In the genomic region with DNA sequence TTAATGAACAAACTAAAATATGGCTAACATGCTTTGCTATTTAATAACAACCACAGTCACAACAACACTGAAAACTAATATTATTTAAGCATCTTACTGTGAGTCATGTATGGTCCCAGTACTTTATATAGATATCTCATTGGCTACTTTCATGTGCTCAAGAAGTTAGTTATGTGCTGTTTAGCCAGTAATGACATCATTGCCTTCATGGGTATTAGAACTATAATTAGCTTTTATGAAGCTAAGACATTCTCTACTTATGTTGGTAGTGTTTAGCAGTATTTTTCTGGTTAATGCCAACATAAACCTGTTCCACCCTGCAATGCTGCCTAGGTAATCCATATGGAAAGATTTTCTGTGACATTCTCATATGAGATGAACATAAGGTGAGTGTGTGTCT, we compare ENCODE assay signal across 22 cellular contexts. TPM values are rescaled to one million over a fixed set of nuclear protein-coding genes. Genes with fewer than 3 reads are reported as not detected.
DNase-seq lines count a peak whose midpoint lies in the region; ATAC-seq, FAIRE-seq and TF ChIP-seq lines count a peak whose summit lies in the region.
"Had no signal": no experiment of that assay in that cellular context is flagged by ENCODE, and none has a peak within 500 bp of the region (broad histone marks: within the 10 kb centered on the region; RNA-seq: fewer than 3 reads in every experiment).

No MANE protein-coding gene starts in this region.

- H3K4me1 ChIP-seq in HepG2 (ENCODE audit: insufficient read depth, low read length) = peaks cover 78% of the 10 kb centered on the region
- H3K4me1 ChIP-seq in right lobe of liver = peaks cover 0 to 17% (median 6%) of the 10 kb centered on the region in 4 donors
- H3K4me1 ChIP-seq in smooth muscle cell (ENCODE audit: low read depth) = no peaks in the 10 kb centered on the region
- H3K4me1 ChIP-seq in OCI-LY7 (ENCODE audit: insufficient read depth, low read length, poor library complexity, severe bottlenecking) = no peaks in the 10 kb centered on the region

- H3K4me3 ChIP-seq in HepG2 (replicated peaks in 1 of 3; ENCODE audit: insufficient read depth in 1 of 3, low read depth in 2 of 3, low read length in 3 of 3) (no peak overlapping the region), right lobe of liver (no peak overlapping the region), smooth muscle cell (no peak overlapping the region), OCI-LY7 (ENCODE audit: low read depth, low read length, poor library complexity, severe bottlenecking) (no peak overlapping the region)
- H3K4me3 ChIP-seq: GM12878, MG63 had no signal

- no peaks in the 10 kb centered on the region for H3K9me3 ChIP-seq in HepG2 (ENCODE audit: low read length)
- no peaks in the 10 kb centered on the region for H3K9me3 ChIP-seq in right lobe of liver
- no peaks in the 10 kb centered on the region for H3K9me3 ChIP-seq in smooth muscle cell (replicated peaks; ENCODE audit: low read depth)
- H3K9me3 ChIP-seq in OCI-LY7 (ENCODE audit: low read length) = no peaks in the 10 kb centered on the region
- H3K9me3 ChIP-seq: Caco-2, MG63 had no signal

- ATAC-seq in HepG2 (no peak), right lobe of liver (no peak), GM19463 (IDR thresholded peaks at IDR 0.05; ENCODE audit: unreplicated experiment) (no peak)
- ATAC-seq: GM12878 had no signal

- in situ Hi-C loops in HepG2 (cut with HindIII; ENCODE audit: extremely low pct_ligation_motif_present, low pct_unique_long_range_greater_than_20kb) = no loop called here

- TF ChIP-seq POLR2A in HepG2 (IDR thresholded peaks at IDR 0.05; ENCODE audit: insufficient read depth in 1 of 2, low read depth in 2 of 2, low read length in 2 of 2) (no peak), right lobe of liver (IDR thresholded peaks at IDR 0.05) (no peak)

- FAIRE-seq in HepG2 (lab: Jason Lieb, UNC) = no peak
- FAIRE-seq: GM12878, GM19239 had no signal

- DNase-seq in HepG2 (ENCODE audit: low spot score) = no peak
- no peak for DNase-seq in right lobe of liver
- DNase-seq in amniotic epithelial cell (ENCODE audit: low read depth) = peak; percentile 45
- DNase-seq in kidney glomerular epithelial cell (lab: John Stamatoyannopoulos, UW) = peak; percentile 6
- DNase-seq in smooth muscle cell (lab: John Stamatoyannopoulos, UW; ENCODE audit: unreplicated experiment) = no peak
- no peak for DNase-seq in RKO (ENCODE audit: low spot score)
- no peak for DNase-seq in OCI-LY7 (ENCODE audit: low spot score)
- DNase-seq: Caco-2; CD4-positive, alpha-beta T cell; Karpas-422; MG63; NCI-H1048; NCI-H1436; NCI-H1930; NCI-H345; NCI-H526; Right ventricle myocardium superior had no signal

- H3K9ac ChIP-seq in HepG2 (ENCODE audit: insufficient read depth, low read depth, low read length) = no peak overlapping the region
- no peak overlapping the region for H3K9ac ChIP-seq in smooth muscle cell (ENCODE audit: low read depth)

- H3K9me2 ChIP-seq in OCI-LY7 (ENCODE audit: insufficient read depth, low read length) = no peaks in the 10 kb centered on the region

- H3F3A ChIP-seq in smooth muscle cell (ENCODE audit: low read depth) = peaks cover 9% of the 10 kb centered on the region

- H3K27ac ChIP-seq in HepG2 (ENCODE audit: extremely low read length, insufficient read depth, low read length) = no peak overlapping the region
- H3K27ac ChIP-seq in right lobe of liver = no peak overlapping the region
- peak overlapping the region; percentile 53 for H3K27ac ChIP-seq in smooth muscle cell (ENCODE audit: low read depth)
- H3K27ac ChIP-seq in OCI-LY7 (ENCODE audit: low read depth, low read length, poor library complexity, severe bottlenecking) = no peak overlapping the region
- H3K27ac ChIP-seq: HL-60 had no signal

- POLR2A ChIA-PET in HepG2 (lab: Yijun Ruan, JAX) (no interaction called here), OCI-LY7 (lab: Charles Lee) (interaction anchor here (1.7 kb wide), 1 partner anchor 10 kb away, joined by 8 read pairs; no protein-coding TSS in a partner anchor)

- H2AFZ ChIP-seq in HepG2 (ENCODE audit: low read length) (no peak overlapping the region), smooth muscle cell (ENCODE audit: low read depth) (peak overlapping the region; percentile 16), OCI-LY7 (ENCODE audit: low read length) (no peak overlapping the region)

- H3K79me2 ChIP-seq in HepG2 (ENCODE audit: insufficient read depth, low read length) (peaks cover 89% of the 10 kb centered on the region), smooth muscle cell (ENCODE audit: low read depth) (no peaks in the 10 kb centered on the region), OCI-LY7 (ENCODE audit: insufficient read depth, low read depth, low read length) (no peaks in the 10 kb centered on the region)

- H3K4me2 ChIP-seq in HepG2 (ENCODE audit: low read depth, low read length) (no peak overlapping the region), smooth muscle cell (peak overlapping the region; percentile 48), OCI-LY7 (ENCODE audit: low read length) (no peak overlapping the region)

- TF ChIP-seq EP300 in HepG2 (IDR thresholded peaks at IDR 0.05; ENCODE audit: low read depth in 2 of 2, low read length in 2 of 2) (no peak), HepG2 (CRISPR knock-in tag; IDR thresholded peaks at IDR 0.05; ENCODE audit: borderline replicate concordance) (no peak)

- intact Hi-C loops in HepG2 (cut with micrococcal nuclease; ENCODE audit: unreplicated experiment) = no loop called here
- intact Hi-C loops in right lobe of liver (cut with DNase I) = no loop called here
- intact Hi-C loops in OCI-LY7 (cut with micrococcal nuclease; ENCODE audit: unreplicated experiment) = no loop called here

- H3K27me3 ChIP-seq in HepG2 (ENCODE audit: control insufficient read depth in 1 of 2, insufficient read depth in 2 of 2, low read length in 2 of 2) (no peaks in the 10 kb centered on the region), right lobe of liver (no peaks in the 10 kb centered on the region), smooth muscle cell (ENCODE audit: low read depth) (no peaks in the 10 kb centered on the region)
- H3K27me3 ChIP-seq: MG63 had no signal

- no TSS peak for BruUV-seq in HepG2 (replicated peaks; lab: Mats Ljungman, UMichigan)
- no TSS peak for BruUV-seq in OCI-LY7 (replicated peaks; lab: Mats Ljungman, UMichigan)

- CTCF ChIA-PET in HepG2 (lab: Yijun Ruan, JAX; ENCODE audit: low intra/inter-chr PET ratio, low total read pairs) (no interaction called here), OCI-LY7 (lab: Charles Lee; ENCODE audit: unreplicated experiment) (no interaction called here)

- TF ChIP-seq RAD21 in HepG2 (CRISPR knock-in tag; IDR thresholded peaks at IDR 0.05) = no peak

- H4K20me1 ChIP-seq in HepG2 (ENCODE audit: insufficient read depth, low read length) (peaks cover 3% of the 10 kb centered on the region; the same call in 1 of the 2 replicates), smooth muscle cell (ENCODE audit: low read depth) (no peaks in the 10 kb centered on the region), OCI-LY7 (ENCODE audit: insufficient read depth, low read length) (no peaks in the 10 kb centered on the region)

- TF ChIP-seq CTCF in HepG2 (CRISPR knock-in tag; IDR thresholded peaks at IDR 0.05) (no peak), right lobe of liver (IDR thresholded peaks at IDR 0.05) (no peak), smooth muscle cell (IDR thresholded peaks at IDR 0.05; ENCODE audit: borderline replicate concordance, insufficient read depth, poor library complexity, severe bottlenecking) (no peak), OCI-LY7 (conservative IDR thresholded peaks at IDR 0.05; ENCODE audit: low read length) (no peak)

- peaks cover 8 to 25% of the 10 kb centered on the region in 2 experiments; a peak in 4 of 5 replicates for H3K36me3 ChIP-seq in HepG2 (replicated peaks in 1 of 2; ENCODE audit: control insufficient read depth in 1 of 2, insufficient read depth in 2 of 2, low read length in 2 of 2)
- no peaks in the 10 kb centered on the region for H3K36me3 ChIP-seq in right lobe of liver
- no peaks in the 10 kb centered on the region for H3K36me3 ChIP-seq in smooth muscle cell (ENCODE audit: low read depth)
- no peaks in the 10 kb centered on the region for H3K36me3 ChIP-seq in OCI-LY7 (ENCODE audit: insufficient read depth, low read length)
- H3K36me3 ChIP-seq: MG63 had no signal

TF ChIP-seq in HepG2, 621 proteins besides CTCF, POLR2A, EP300 and RAD21 (continues in another document):
- peak; percentile 80 for TF ChIP-seq ATF7 (IDR thresholded peaks at IDR 0.05)
- TF ChIP-seq ATF7 (CRISPR knock-in tag; IDR thresholded peaks at IDR 0.05) = no peak
- TF ChIP-seq ZNF773 (CRISPR knock-in tag; IDR thresholded peaks at IDR 0.05; ENCODE audit: borderline replicate concordance) = no peak
- no peak for TF ChIP-seq ZNF766 (CRISPR knock-in tag; IDR thresholded peaks at IDR 0.05; ENCODE audit: borderline replicate concordance)
- TF ChIP-seq KAT8 (CRISPR knock-in tag; IDR thresholded peaks at IDR 0.05) = no peak
- TF ChIP-seq GPN1 (CRISPR knock-in tag; IDR thresholded peaks at IDR 0.05; ENCODE audit: borderline replicate concordance) = no peak

RNA-seq across cellular contexts. Expression of a gene that starts 56.1 kb away (rescaled TPM):
- 83.6 and 129 TPM in 2 replicates for total RNA-seq in HepG2 (2016; rRNA removed; fragmentation: Illumina TruSeq; extraction: Trizol)
- 12.9 and 13.3 TPM in 2 replicates for total RNA-seq in HepG2 (2016; cell fraction: cytosol; rRNA removed; fragmentation: Illumina TruSeq; extraction: Trizol; ENCODE audit: low read depth)
- total RNA-seq in HepG2 (2016; cell fraction: insoluble cytoplasmic fraction; rRNA removed; fragmentation: Illumina TruSeq; extraction: Trizol) = 76.7 and 125 TPM in 2 replicates
- 29.0 and 33.2 TPM in 2 replicates for total RNA-seq in HepG2 (2016; cell fraction: membrane; rRNA removed; fragmentation: Illumina TruSeq; extraction: Trizol)
- total RNA-seq in HepG2 (2016; cell fraction: nucleus; rRNA removed; fragmentation: Illumina TruSeq; extraction: Trizol) = 271 and 292 TPM in 2 replicates
- polyA plus RNA-seq in HepG2 (2011; rRNA removed) = 176 and 249 TPM in 2 replicates
- 115 and 131 TPM in 2 replicates for polyA plus RNA-seq in HepG2 (2011; cell fraction: cytosol; rRNA removed)
- 148 and 157 TPM in 2 replicates for polyA plus RNA-seq in HepG2 (2011; cell fraction: nucleus; rRNA removed)
- 116 and 147 TPM in 2 replicates for polyA plus RNA-seq in HepG2 (2012)
- polyA plus RNA-seq in HepG2 (2016; cell fraction: cytosol; fragmentation: Illumina TruSeq; extraction: Trizol; ENCODE audit: low read depth) = 1.8 TPM in 2 replicates
- polyA plus RNA-seq in HepG2 (2016; cell fraction: insoluble cytoplasmic fraction; fragmentation: Illumina TruSeq; extraction: Trizol; ENCODE audit: low read depth) = 38.7 and 42.8 TPM in 2 replicates
- 5.0 and 5.8 TPM in 2 replicates for polyA plus RNA-seq in HepG2 (2016; cell fraction: membrane; fragmentation: Illumina TruSeq; extraction: Trizol; ENCODE audit: low read depth)
- 110 and 113 TPM in 2 replicates for polyA plus RNA-seq in HepG2 (2016; cell fraction: nucleus; fragmentation: Illumina TruSeq; extraction: Trizol; ENCODE audit: insufficient read depth, low read depth)
- polyA minus RNA-seq in HepG2 (2011; rRNA and poly(A)+ RNA removed; ENCODE audit: low replicate concordance) = 75.0 and 703 TPM in 2 replicates
- polyA minus RNA-seq in HepG2 (2011; cell fraction: cytosol; rRNA and poly(A)+ RNA removed) = 216 and 224 TPM in 2 replicates
- 1,103 and 1,189 TPM in 2 replicates for polyA minus RNA-seq in HepG2 (2011; cell fraction: nucleus; rRNA and poly(A)+ RNA removed)
- 100 to 1,000 TPM in 3 of 6 experiments, 10 to 100 TPM in 3; 49.6 to 114 (median 94.6) TPM for total RNA-seq in right lobe of liver
- total RNA-seq in smooth muscle cell = 11.3 and 14.2 TPM in 2 replicates
- 0.77 and 3.9 TPM in 2 replicates for polyA plus RNA-seq in smooth muscle cell
- not detected in 2 replicates for total RNA-seq in OCI-LY7 (2014; rRNA removed; shearing (Covaris generic))
- total RNA-seq in OCI-LY7 (2022) = not detected in 2 replicates
- polyA plus RNA-seq: IgD-negative memory B cell had no signal

Comparison
In these comparisons a context has a peak if more than half of its experiments do, and no peak if none do; other contexts are left out.
1. DNase-seq: peak in amniotic epithelial cell (single experiment) and kidney glomerular epithelial cell (single experiment); none in HepG2 (single experiment), right lobe of liver (0 of 3), smooth muscle cell (single experiment), RKO (single experiment) and OCI-LY7 (single experiment).
2. RNA of a gene that starts 56.1 kb away (total RNA-seq): 12.9 to 292 TPM in HepG2, 49.6 to 114 TPM in right lobe of liver and 11.3 to 14.2 TPM in smooth muscle cell; not detected in OCI-LY7; every median in the first group is over 10 times any median in the second.